ENCODE assay signal across 18 cellular contexts in the genomic region with DNA sequence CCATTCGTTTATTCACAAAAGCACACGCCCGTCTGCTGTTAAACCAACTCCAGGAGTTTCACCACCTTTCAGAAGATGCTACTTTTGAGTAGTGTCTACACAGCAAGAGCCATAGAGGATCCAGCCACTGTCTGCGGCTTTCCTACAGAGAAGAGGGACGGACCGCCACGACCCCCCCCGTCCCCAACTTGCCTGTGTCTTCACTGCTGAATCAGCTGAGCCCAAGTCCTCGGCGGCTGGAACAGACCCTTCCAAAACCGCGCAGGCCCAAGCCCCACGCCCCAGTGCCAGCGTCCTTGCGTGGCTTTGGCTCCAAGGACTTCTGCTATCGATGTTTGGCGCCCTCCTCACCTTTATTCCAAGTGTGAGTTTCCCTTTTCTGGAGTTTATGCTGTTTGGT.
A peak's percentile ranks its signal among the peaks of the same experiment; 100 is the strongest.
DNase-seq lines count a peak whose midpoint lies in the region; ATAC-seq and TF ChIP-seq lines count a peak whose summit lies in the region.
"Had no signal": no experiment of that assay in that cellular context is flagged by ENCODE, and none has a peak within 500 bp of the region (broad histone marks: within the 10 kb centered on the region; RNA-seq: fewer than 3 reads in every experiment).

No MANE protein-coding gene starts in this region.

- intact Hi-C loops in activated CD4-positive, alpha-beta T cell treated with anti-CD3 and anti-CD28 coated beads, Interleukin-2, amount 10 ng/mL, durations not matched to agents 24 days and 14 days (cut with micrococcal nuclease), result loop anchor here (5.0 kb wide), 1 partner anchor 166 kb away; no protein-coding TSS in a partner anchor

- peak overlapping the region; percentile 98 for H2AK5ac ChIP-seq in neuronal stem cell (ENCODE audit: low read depth, low read length)

- H2BK15ac ChIP-seq in neuronal stem cell (ENCODE audit: low read length), result peak overlapping the region; percentile 88

- peak overlapping the region; percentile 78 for H3K18ac ChIP-seq in neuronal stem cell (ENCODE audit: low read length)

- H2BK120ac ChIP-seq in neuronal stem cell (ENCODE audit: low read depth, low read length), result no peak overlapping the region

- POLR2A ChIA-PET in activated CD4-positive, alpha-beta T cell treated with anti-CD3 and anti-CD28 coated beads, Interleukin-2, amount 10 ng/mL, durations not matched to agents 7 days and 5 days (lab: Charles Lee), result no interaction called here

- WGBS in neuronal stem cell (ENCODE audit: extremely low coverage in 2 of 2, insufficient read length in 2 of 2, insufficient replicate concordance in 1 of 2), 2 donors, result no CpG with 5 or more reads among the region's 17 CpGs

- H3K14ac ChIP-seq in neuronal stem cell (ENCODE audit: low read length), result no peak overlapping the region

- H3K36me3 Mint-ChIP-seq in activated CD4-positive, alpha-beta T cell treated with anti-CD3 and anti-CD28 coated beads, Interleukin-2, amount 10 ng/mL, durations not matched to agents 24 days and 14 days (ENCODE audit: low read depth), result no peaks in the 10 kb centered on the region
- H3K36me3 Mint-ChIP-seq in activated CD4-positive, alpha-beta T cell treated with anti-CD3 and anti-CD28 coated beads, Interleukin-2, amount 10 ng/mL, durations not matched to agents 7 days and 5 days (ENCODE audit: low read depth), result no peaks in the 10 kb centered on the region
- H3K36me3 Mint-ChIP-seq: CD4-positive, CD25-positive, alpha-beta regulatory T cell had no signal

- DNase-seq in activated CD4-positive, alpha-beta T cell treated with anti-CD3 and anti-CD28 coated beads, Interleukin-2, amount 10 ng/mL, durations not matched to agents 24 days and 14 days, result peak; percentile 39
- no peak for DNase-seq in activated CD4-positive, alpha-beta T cell treated with anti-CD3 and anti-CD28 coated beads, Interleukin-2, amount 10 ng/mL, durations not matched to agents 7 days and 5 days
- DNase-seq in GM13977 (ENCODE audit: low spot score), result peak; percentile 4
- DNase-seq in ecto neural progenitor cell (ENCODE audit: low spot score), result peak; percentile 38
- no peak for DNase-seq in neuronal stem cell (ENCODE audit: low spot score)
- no peak for DNase-seq in ACHN
- DNase-seq: AML-193; Calu3; CD4-positive, CD25-positive, alpha-beta regulatory T cell; DMS 273 treated with DMSO at 0.1 percent for 48 hours had no signal

- no peaks in the 10 kb centered on the region for H3K4me1 Mint-ChIP-seq in activated CD4-positive, alpha-beta T cell treated with anti-CD3 and anti-CD28 coated beads, Interleukin-2, amount 10 ng/mL, durations not matched to agents 24 days and 14 days
- no peaks in the 10 kb centered on the region for H3K4me1 Mint-ChIP-seq in activated CD4-positive, alpha-beta T cell treated with anti-CD3 and anti-CD28 coated beads, Interleukin-2, amount 10 ng/mL, durations not matched to agents 7 days and 5 days

- H3K4me2 ChIP-seq in neuronal stem cell (ENCODE audit: insufficient read depth, low read length, poor library complexity, severe bottlenecking), result no peak overlapping the region
- H3K4me2 ChIP-seq: BLaER1 treated with 17β-estradiol and CSF1 and Interleukin-3, amounts not matched to agents 10 nM and 100 nM; GM23338 had no signal

- in situ Hi-C loops in GM13977 (cut with MboI; ENCODE audit: low pct_unique_long_range_greater_than_20kb, low sequenced_read_pairs, unreplicated experiment) (no loop called here), ACHN (cut with HindIII; ENCODE audit: low pct_ligation_motif_present, low pct_unique_long_range_greater_than_20kb, low sequenced_read_pairs) (no loop called here)

- no peaks in the 10 kb centered on the region for H3K36me3 ChIP-seq in neuronal stem cell (replicated peaks in 1 of 2; ENCODE audit: control insufficient read depth in 2 of 2, insufficient read depth in 2 of 2, low read length in 2 of 2)
- H3K36me3 ChIP-seq: BLaER1 treated with 17β-estradiol and CSF1 and Interleukin-3, amounts not matched to agents 10 nM and 100 nM had no signal

- no peaks in the 10 kb centered on the region for H3K79me1 ChIP-seq in neuronal stem cell (ENCODE audit: low read depth, low read length)

- H2BK12ac ChIP-seq in neuronal stem cell (ENCODE audit: low read length), result no peak overlapping the region

- H4K91ac ChIP-seq in neuronal stem cell (ENCODE audit: low read depth, low read length, poor library complexity), result no peak overlapping the region

- peaks cover 7 to 12% of the 10 kb centered on the region in 2 donors for H3K9me3 ChIP-seq in neuronal stem cell (replicated peaks in 1 of 2; ENCODE audit: control insufficient read depth in 2 of 2, insufficient read depth in 1 of 2, low read depth in 1 of 2, low read length in 2 of 2)

- no peak overlapping the region for H3K23ac ChIP-seq in neuronal stem cell (ENCODE audit: low read depth, low read length, poor library complexity)

- peaks cover 6 to 20% of the 10 kb centered on the region in 2 donors for H3K4me1 ChIP-seq in neuronal stem cell (ENCODE audit: control insufficient read depth in 2 of 2, insufficient read depth in 1 of 2, low read depth in 1 of 2, low read length in 2 of 2)
- H3K4me1 ChIP-seq: BLaER1 treated with 17β-estradiol and CSF1 and Interleukin-3, amounts not matched to agents 10 nM and 100 nM had no signal

- no peak overlapping the region for H3K4me3 Mint-ChIP-seq in activated CD4-positive, alpha-beta T cell treated with anti-CD3 and anti-CD28 coated beads, Interleukin-2, amount 10 ng/mL, durations not matched to agents 24 days and 14 days
- H3K4me3 Mint-ChIP-seq in activated CD4-positive, alpha-beta T cell treated with anti-CD3 and anti-CD28 coated beads, Interleukin-2, amount 10 ng/mL, durations not matched to agents 7 days and 5 days, result no peak overlapping the region
- H3K4me3 Mint-ChIP-seq: CD4-positive, CD25-positive, alpha-beta regulatory T cell; GM23338; H9 had no signal

- CTCF ChIA-PET in activated CD4-positive, alpha-beta T cell treated with anti-CD3 and anti-CD28 coated beads, Interleukin-2, amount 10 ng/mL, durations not matched to agents 7 days and 5 days (lab: Charles Lee), result no interaction called here

- ATAC-seq in GM21825 (IDR thresholded peaks at IDR 0.05; ENCODE audit: unreplicated experiment), result no peak
- ATAC-seq in HG02623 (IDR thresholded peaks at IDR 0.05; ENCODE audit: unreplicated experiment), result no peak
- ATAC-seq: GM12878, GM23338, HepG2 had no signal

- peak overlapping the region; percentile 94 for H4K8ac ChIP-seq in neuronal stem cell (ENCODE audit: low read depth, low read length)

- H3K4ac ChIP-seq in neuronal stem cell (ENCODE audit: low read length), result peak overlapping the region; percentile 28

- no peak overlapping the region for H3K9ac ChIP-seq in neuronal stem cell (ENCODE audit: low read depth, low read length, poor library complexity)
- H3K9ac ChIP-seq: BLaER1 treated with 17β-estradiol and CSF1 and Interleukin-3, amounts not matched to agents 10 nM and 100 nM had no signal

- no peak overlapping the region for H2AFZ ChIP-seq in neuronal stem cell (ENCODE audit: low read length)
- H2AFZ ChIP-seq: GM23338 had no signal

- TF ChIP-seq CTCF in GM13977 (IDR thresholded peaks at IDR 0.05; ENCODE audit: extremely low read depth, insufficient read depth, missing control alignments), result no peak

- H3K27ac Mint-ChIP-seq in activated CD4-positive, alpha-beta T cell treated with anti-CD3 and anti-CD28 coated beads, Interleukin-2, amount 10 ng/mL, durations not matched to agents 24 days and 14 days, result no peak overlapping the region
- H3K27ac Mint-ChIP-seq in activated CD4-positive, alpha-beta T cell treated with anti-CD3 and anti-CD28 coated beads, Interleukin-2, amount 10 ng/mL, durations not matched to agents 7 days and 5 days, result no peak overlapping the region
- H3K27ac Mint-ChIP-seq: CD4-positive, CD25-positive, alpha-beta regulatory T cell; GM23338; H9 had no signal

- H3K27ac ChIP-seq in neuronal stem cell (replicated peaks; ENCODE audit: low read length), result no peak overlapping the region
- H3K27ac ChIP-seq: 22Rv1; BLaER1 treated with 17β-estradiol and CSF1 and Interleukin-3, amounts not matched to agents 10 nM and 100 nM had no signal

- H3K27me3 Mint-ChIP-seq in activated CD4-positive, alpha-beta T cell treated with anti-CD3 and anti-CD28 coated beads, Interleukin-2, amount 10 ng/mL, durations not matched to agents 24 days and 14 days, result peaks cover 9% of the 10 kb centered on the region
- H3K27me3 Mint-ChIP-seq in activated CD4-positive, alpha-beta T cell treated with anti-CD3 and anti-CD28 coated beads, Interleukin-2, amount 10 ng/mL, durations not matched to agents 7 days and 5 days, result peaks cover 11% of the 10 kb centered on the region

- H3K4me3 ChIP-seq in neuronal stem cell (ENCODE audit: low read length in 2 of 2), result no peak overlapping the region
- H3K4me3 ChIP-seq: BLaER1 treated with 17β-estradiol and CSF1 and Interleukin-3, amounts not matched to agents 10 nM and 100 nM; GM12878; GM23338 had no signal

- H3K27me3 ChIP-seq in neuronal stem cell (ENCODE audit: control insufficient read depth in 3 of 3, insufficient read depth in 3 of 3, low read depth in 1 of 3, low read length in 3 of 3), result no peaks in the 10 kb centered on the region
- H3K27me3 ChIP-seq: BLaER1 treated with 17β-estradiol and CSF1 and Interleukin-3, amounts not matched to agents 10 nM and 100 nM had no signal

- H2BK5ac ChIP-seq in neuronal stem cell (ENCODE audit: low read length), result peak overlapping the region; percentile 68

- H3K9me3 Mint-ChIP-seq in activated CD4-positive, alpha-beta T cell treated with anti-CD3 and anti-CD28 coated beads, Interleukin-2, amount 10 ng/mL, durations not matched to agents 24 days and 14 days, result no peaks in the 10 kb centered on the region
- peaks cover 4% of the 10 kb centered on the region for H3K9me3 Mint-ChIP-seq in activated CD4-positive, alpha-beta T cell treated with anti-CD3 and anti-CD28 coated beads, Interleukin-2, amount 10 ng/mL, durations not matched to agents 7 days and 5 days

Comparison
In these comparisons a context has a peak if more than half of its experiments do, and no peak if none do; other contexts are left out.
1. DNase-seq: peak in activated CD4-positive, alpha-beta T cell treated with anti-CD3 and anti-CD28 coated beads, Interleukin-2, amount 10 ng/mL, durations not matched to agents 24 days and 14 days (single experiment), GM13977 (single experiment) and ecto neural progenitor cell (single experiment); none in activated CD4-positive, alpha-beta T cell treated with anti-CD3 and anti-CD28 coated beads, Interleukin-2, amount 10 ng/mL, durations not matched to agents 7 days and 5 days (single experiment), neuronal stem cell (single experiment) and ACHN (single experiment).